28 cellular contexts compared by ENCODE assay signal in the genomic region with DNA sequence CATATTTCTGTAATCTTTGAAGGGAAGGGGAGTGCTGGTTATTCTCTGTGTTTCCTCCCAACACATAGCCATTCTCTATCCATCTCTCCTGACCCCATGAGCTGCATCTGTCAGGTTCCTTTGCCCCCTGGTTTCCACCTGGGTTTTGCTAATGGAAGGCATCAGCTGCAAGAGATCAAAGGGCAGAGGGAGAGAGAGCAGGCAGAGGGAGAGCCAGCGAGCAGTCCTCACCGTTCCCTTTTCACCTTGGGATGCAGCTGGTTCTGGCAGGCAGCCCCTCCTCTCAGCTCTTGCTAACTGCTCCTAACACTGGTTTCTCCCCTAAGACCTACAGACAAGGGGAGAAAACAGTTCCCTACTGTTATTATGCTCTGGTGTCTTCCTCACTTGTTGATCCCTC.
"Had no signal": no experiment of that assay in that cellular context is flagged by ENCODE, and none has a peak within 500 bp of the region (broad histone marks: within the 10 kb centered on the region; RNA-seq: fewer than 3 reads in every experiment).

No MANE protein-coding gene starts in this region.

- DNase-seq: activated CD4-positive, alpha-beta memory T cell treated with anti-CD3 and anti-CD28 coated beads for 36 hours; activated CD4-positive, alpha-beta T cell treated with anti-CD3 and anti-CD28 coated beads, Interleukin-2, amount 10 ng/mL, durations not matched to agents 24 days and 14 days; activated CD4-positive, CD25-positive, alpha-beta regulatory T cell treated with anti-CD3 and anti-CD28 coated beads, Interleukin-2, amount 50 U/mL, for 72 hours; activated CD8-positive, alpha-beta memory T cell treated with anti-CD3 and anti-CD28 coated beads, Interleukin-2, amount 50 U/mL, for 48 hours; activated gamma-delta T cell; activated naive CD4-positive, alpha-beta T cell treated with anti-CD3 and anti-CD28 coated beads, Interleukin-2, amount 10 ng/mL, durations not matched to agents 7 days and 5 days; activated naive CD8-positive, alpha-beta T cell treated with anti-CD3 and anti-CD28 coated beads, Interleukin-2, amount 10 ng/mL, durations not matched to agents 7 days and 5 days; activated T-cell treated with anti-CD3 and anti-CD28 coated beads, Interleukin-2, amount 50 U/mL, for 24 hours; dorsolateral prefrontal cortex; effector memory CD4-positive, alpha-beta T cell; erythroblast; gastrocnemius medialis; hippocampal formation; kidney glomerular epithelial cell; left ventricle myocardium inferior; pancreas; stimulated activated CD4-positive, alpha-beta T cell treated with anti-CD3 and anti-CD28 coated beads, Interleukin-15, amount 100 ng/mL, for 24 hours; stimulated activated CD4-positive, alpha-beta T cell treated with anti-CD3 and anti-CD28 coated beads, Interleukin-2, amount 100 ng/mL, for 24 hours; stimulated activated naive CD8-positive, alpha-beta T cell treated with anti-CD3 and anti-CD28 coated beads, Interleukin-15, Interleukin-2, amounts not matched to agents 100 U/mL and 50 U/mL, for 24 hours; T-helper 17 cell; T1000; testis; transverse colon; WERI-Rb-1 had no signal

- ATAC-seq: gastrocnemius medialis; pancreas; stimulated activated naive CD8-positive, alpha-beta T cell treated with anti-CD3 and anti-CD28 coated beads, Interleukin-15, Interleukin-2, amounts not matched to agents 100 U/mL and 50 U/mL, for 24 hours; T-helper 17 cell had no signal

- H3K36me3 ChIP-seq: ascending aorta, cardiac muscle cell, gastrocnemius medialis, left ventricle myocardium inferior, pancreas, prostate gland, transverse colon, WERI-Rb-1 had no signal

- H3K4me1 ChIP-seq: ascending aorta, left ventricle myocardium inferior, pancreas, prostate gland, testis, transverse colon had no signal

- H3K4me3 ChIP-seq: ascending aorta, cardiac muscle cell, coronary artery, dorsolateral prefrontal cortex, gastrocnemius medialis, left ventricle myocardium inferior, pancreas, prostate gland, testis, transverse colon had no signal

- H3K27ac ChIP-seq: ascending aorta, cardiac muscle cell, coronary artery, gastrocnemius medialis, left ventricle myocardium inferior, pancreas, prostate gland, testis, transverse colon, WERI-Rb-1 had no signal

- H3K27me3 ChIP-seq: ascending aorta, cardiac muscle cell, dorsolateral prefrontal cortex, gastrocnemius medialis, pancreas, testis, transverse colon had no signal

- H3K9me3 ChIP-seq: ascending aorta, gastrocnemius medialis, left ventricle myocardium inferior, pancreas, prostate gland, testis, transverse colon had no signal
